ENCODE assay signal across 9 cellular contexts in the genomic region with DNA sequence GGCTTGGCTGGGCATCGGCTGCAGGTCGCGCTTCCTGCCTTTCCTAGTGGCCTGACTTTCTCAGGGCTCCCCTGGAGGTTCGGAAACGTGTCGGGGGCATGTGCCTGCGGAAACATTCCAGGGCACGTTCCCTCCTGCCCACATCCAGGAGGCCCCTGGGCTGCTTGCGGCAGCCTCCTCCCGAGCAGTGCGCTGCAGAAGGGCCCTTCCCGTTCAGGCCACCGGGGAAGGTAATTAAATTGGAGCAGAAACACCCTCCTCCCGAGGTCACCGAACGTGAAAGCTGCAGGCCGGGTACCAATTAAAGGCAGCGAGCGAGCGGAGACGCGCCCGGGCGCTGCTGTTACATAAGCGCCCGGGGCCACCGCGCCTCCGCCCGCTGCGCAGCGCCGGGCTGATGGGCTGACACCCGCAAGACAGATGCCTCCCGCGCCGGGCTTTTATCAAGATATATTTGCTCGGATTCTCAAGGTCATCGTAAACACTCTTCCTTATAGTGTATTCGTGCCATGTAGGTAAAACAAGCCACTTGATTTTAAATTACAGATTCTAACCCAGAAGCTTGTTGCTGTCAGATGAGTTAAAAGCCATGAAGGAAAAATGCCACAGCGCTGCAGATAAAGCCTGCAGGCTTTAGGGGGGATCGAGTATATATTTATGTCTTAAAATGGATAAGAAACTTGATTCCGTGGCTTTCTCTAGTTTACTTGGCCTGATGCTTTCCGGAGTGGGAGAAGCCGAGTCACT. TPM values are rescaled to one million over a fixed set of nuclear protein-coding genes. Genes with fewer than 3 reads are reported as not detected.
DNase-seq lines count a peak whose midpoint lies in the region; ATAC-seq and TF ChIP-seq lines count a peak whose summit lies in the region.
"Had no signal": no experiment of that assay in that cellular context is flagged by ENCODE, and none has a peak within 500 bp of the region (broad histone marks: within the 10 kb centered on the region; RNA-seq: fewer than 3 reads in every experiment).

No MANE protein-coding gene starts in this region.

- no peaks in the 10 kb centered on the region for H3K79me2 ChIP-seq in hepatocyte

- H3K36me3 ChIP-seq in hepatocyte (replicated peaks; ENCODE audit: insufficient read depth, low read depth) (no peaks in the 10 kb centered on the region), rectal smooth muscle tissue (ENCODE audit: control insufficient read depth, insufficient read depth, low read length) (no peaks in the 10 kb centered on the region)

- H3K9me2 ChIP-seq in hepatocyte (replicated peaks; ENCODE audit: insufficient read depth): no peaks in the 10 kb centered on the region

- DNase-seq in NCI-H146 (lab: John Stamatoyannopoulos, UW) (peak; percentile 44), NCI-H146 treated with DMSO at 0.1 percent for 48 hours (lab: John Stamatoyannopoulos, UW; ENCODE audit: unreplicated experiment) (no peak), anterior cingulate cortex (lab: John Stamatoyannopoulos, UW) (peak in 44 of 58 donors; percentile 24 to 83 (median 58)), hepatocyte (ENCODE audit: low spot score) (peak; percentile 51)
- DNase-seq in stimulated activated CD4-positive, alpha-beta T cell treated with anti-CD3 and anti-CD28 coated beads, Interleukin-4, amount 100 ng/mL, for 24 hours: no peak

- peaks cover 15% of the 10 kb centered on the region for H3K4me1 ChIP-seq in hepatocyte (ENCODE audit: insufficient read depth)
- H3K4me1 ChIP-seq in rectal smooth muscle tissue (ENCODE audit: control insufficient read depth, insufficient read depth, low read length): no peaks in the 10 kb centered on the region

- H3K27ac ChIP-seq in hepatocyte: no peak overlapping the region
- peak overlapping the region; percentile 79 for H3K27ac ChIP-seq in rectal smooth muscle tissue (ENCODE audit: low read depth, low read length)
- H3K27ac ChIP-seq: SJSA1 had no signal

- H3K27me3 ChIP-seq in hepatocyte: peaks cover 23% of the 10 kb centered on the region
- H3K27me3 ChIP-seq in rectal smooth muscle tissue (ENCODE audit: control insufficient read depth, insufficient read depth, low read length): no peaks in the 10 kb centered on the region
- H3K27me3 ChIP-seq: SJSA1 had no signal

- H3K9me3 ChIP-seq in hepatocyte (ENCODE audit: low read depth): no peaks in the 10 kb centered on the region
- H3K9me3 ChIP-seq: SJSA1 had no signal

- ATAC-seq in HG03045 (IDR thresholded peaks at IDR 0.05; ENCODE audit: unreplicated experiment) (no peak), GM19467 (IDR thresholded peaks at IDR 0.05; ENCODE audit: unreplicated experiment) (no peak)

- peak overlapping the region; percentile 87 for H3K4me2 ChIP-seq in hepatocyte

- peak overlapping the region; percentile 69 for H2AFZ ChIP-seq in hepatocyte

- H3K9ac ChIP-seq in rectal smooth muscle tissue (ENCODE audit: low read length): no peak overlapping the region

- 4% methylated on average over 45 of the region's 45 CpGs for WGBS in hepatocyte (ENCODE audit: low lambda C conversion rate, missing lambda C conversion rate)

- no peak for TF ChIP-seq CTCF in hepatocyte (IDR thresholded peaks at IDR 0.05; ENCODE audit: poor library complexity)

- H3K4me3 ChIP-seq in hepatocyte (peak overlapping the region; percentile 37), rectal smooth muscle tissue (ENCODE audit: low read length) (peak overlapping the region; percentile 62)
- H3K4me3 ChIP-seq: SJSA1 had no signal

- H4K20me1 ChIP-seq in hepatocyte (ENCODE audit: insufficient read depth, poor library complexity, severe bottlenecking): no peaks in the 10 kb centered on the region

RNA-seq across cellular contexts. Expression of a gene that starts 31.4 kb away (rescaled TPM):
- total RNA-seq in hepatocyte: 4.1 and 12.5 TPM in 2 replicates
- 1.7 and 2.3 TPM in 2 replicates for polyA plus RNA-seq in hepatocyte

Comparison
In these comparisons a context has a peak if more than half of its experiments do, and no peak if none do; other contexts are left out.
1. DNase-seq: peak in NCI-H146 (single experiment), anterior cingulate cortex (44 of 58) and hepatocyte (single experiment); none in NCI-H146 treated with DMSO at 0.1 percent for 48 hours (single experiment) and stimulated activated CD4-positive, alpha-beta T cell treated with anti-CD3 and anti-CD28 coated beads, Interleukin-4, amount 100 ng/mL, for 24 hours (single experiment).